Comparison of ENCODE assay signal across 1 cellular context in genomic region chr3:32283304-32283703, GRCh38.
TF ChIP-seq lines count a peak whose summit lies in the region.

No MANE protein-coding gene starts in this region.

TF ChIP-seq in IMR-90, 13 proteins besides CTCF, POLR2A, EP300 and RAD21 (continued from another document):
- TF ChIP-seq MAZ (IDR thresholded peaks at IDR 0.05; ENCODE audit: borderline replicate concordance, low read depth, low read length) (no peak), BHLHE40 (IDR thresholded peaks at IDR 0.05; ENCODE audit: low read depth, low read length) (no peak), MAFK (IDR thresholded peaks at IDR 0.05; ENCODE audit: low read depth, low read length) (no peak), RCOR1 (IDR thresholded peaks at IDR 0.05; ENCODE audit: insufficient replicate concordance, low read length) (no peak)
